Comparison of ENCODE assay signal across 19 cellular contexts in genomic region chr15:56972426-56972825, GRCh38.
"Had no signal": no experiment of that assay in that cellular context is flagged by ENCODE, and none has a peak within 500 bp of the region (broad histone marks: within the 10 kb centered on the region; RNA-seq: fewer than 3 reads in every experiment).

No MANE protein-coding gene starts in this region.

- H3K9me3 ChIP-seq: esophagus muscularis mucosa, heart right ventricle, left lung, neutrophil, right lobe of liver, upper lobe of right lung had no signal

- H2AFZ ChIP-seq: parathyroid adenoma had no signal

- H3K4me1 ChIP-seq: upper lobe of right lung had no signal

- H3K27ac Mint-ChIP-seq: activated T-helper 1 cell treated with anti-CD3 and anti-CD28 coated beads, Interleukin-12 subunit alpha, Interleukin-12 subunit beta, Interleukin-2, Interleukin-4 antibody, amounts not matched to agents 30 ng/mL and 10 ng/mL and 1 ng/mL, durations not matched to agents 14 hours and 24 hours and 36 hours; dendritic cell treated with granulocyte-macrophage colony-stimulating factor and Interleukin-4, amounts not matched to agents 40 ng/mL and 50 ng/mL, for 4 days; stimulated activated memory B cell treated with anti-CD40 and anti-IgM and Interleukin-4, amounts not matched to agents 10 μg/mL and 1 μg/mL and 100 μg/mL, for 72 hours; T-cell had no signal

- H3K27me3 Mint-ChIP-seq: dendritic cell treated with granulocyte-macrophage colony-stimulating factor and Interleukin-4, amounts not matched to agents 40 ng/mL and 50 ng/mL, for 4 days; naive thymus-derived CD4-positive, alpha-beta T cell; stimulated activated memory B cell treated with anti-CD40 and anti-IgM and Interleukin-4, amounts not matched to agents 10 μg/mL and 1 μg/mL and 100 μg/mL, for 72 hours; T-cell had no signal

- ATAC-seq: left lung; naive thymus-derived CD4-positive, alpha-beta T cell; right lobe of liver; stimulated activated memory B cell treated with anti-CD40 and anti-IgM and Interleukin-4, amounts not matched to agents 10 μg/mL and 1 μg/mL and 100 μg/mL, for 72 hours; T-cell; upper lobe of right lung had no signal

- H3K27me3 ChIP-seq: esophagus muscularis mucosa, heart right ventricle, left lung, neutrophil, right lobe of liver, upper lobe of right lung had no signal

- H3K36me3 ChIP-seq: esophagus muscularis mucosa, heart right ventricle, left lung, neutrophil, right lobe of liver, upper lobe of right lung had no signal

- DNase-seq: activated CD4-positive, alpha-beta T cell treated with anti-CD3 and anti-CD28 coated beads, Interleukin-2, amount 50 U/mL, for 1 hour; activated CD4-positive, CD25-positive, alpha-beta regulatory T cell treated with anti-CD3 and anti-CD28 coated beads, Interleukin-2, amount 50 U/mL, for 72 hours; aorta; cerebellar nuclear complex; effector CD8-positive, alpha-beta T cell; heart right ventricle; left lung; naive thymus-derived CD4-positive, alpha-beta T cell; right lobe of liver; stimulated activated CD4-positive, alpha-beta T cell treated with anti-CD3 and anti-CD28 coated beads, Interleukin-4, amount 100 ng/mL, for 4 hours; T-cell; upper lobe of right lung had no signal

- H3K4me3 ChIP-seq: esophagus muscularis mucosa, heart right ventricle, left lung, right lobe of liver, smooth muscle cell, upper lobe of right lung had no signal

- H3K4me3 Mint-ChIP-seq: activated T-helper 1 cell treated with anti-CD3 and anti-CD28 coated beads, Interleukin-12 subunit alpha, Interleukin-12 subunit beta, Interleukin-2, Interleukin-4 antibody, amounts not matched to agents 30 ng/mL and 10 ng/mL and 1 ng/mL, durations not matched to agents 14 hours and 24 hours and 36 hours; dendritic cell treated with granulocyte-macrophage colony-stimulating factor and Interleukin-4, amounts not matched to agents 40 ng/mL and 50 ng/mL, for 4 days; stimulated activated memory B cell treated with anti-CD40 and anti-IgM and Interleukin-4, amounts not matched to agents 10 μg/mL and 1 μg/mL and 100 μg/mL, for 72 hours; T-cell had no signal

- H3K9me3 Mint-ChIP-seq: activated T-helper 1 cell treated with anti-CD3 and anti-CD28 coated beads, Interleukin-12 subunit alpha, Interleukin-12 subunit beta, Interleukin-2, Interleukin-4 antibody, amounts not matched to agents 30 ng/mL and 10 ng/mL and 1 ng/mL, durations not matched to agents 14 hours and 24 hours and 36 hours; dendritic cell treated with granulocyte-macrophage colony-stimulating factor and Interleukin-4, amounts not matched to agents 40 ng/mL and 50 ng/mL, for 4 days; naive thymus-derived CD4-positive, alpha-beta T cell; stimulated activated memory B cell treated with anti-CD40 and anti-IgM and Interleukin-4, amounts not matched to agents 10 μg/mL and 1 μg/mL and 100 μg/mL, for 72 hours had no signal

- H3K27ac ChIP-seq: esophagus muscularis mucosa, heart right ventricle, left lung, neutrophil, parathyroid adenoma, right lobe of liver, upper lobe of right lung had no signal

- H3K9ac ChIP-seq: parathyroid adenoma had no signal
